Comparison of ENCODE assay signal across 21 cellular contexts in the genomic region with DNA sequence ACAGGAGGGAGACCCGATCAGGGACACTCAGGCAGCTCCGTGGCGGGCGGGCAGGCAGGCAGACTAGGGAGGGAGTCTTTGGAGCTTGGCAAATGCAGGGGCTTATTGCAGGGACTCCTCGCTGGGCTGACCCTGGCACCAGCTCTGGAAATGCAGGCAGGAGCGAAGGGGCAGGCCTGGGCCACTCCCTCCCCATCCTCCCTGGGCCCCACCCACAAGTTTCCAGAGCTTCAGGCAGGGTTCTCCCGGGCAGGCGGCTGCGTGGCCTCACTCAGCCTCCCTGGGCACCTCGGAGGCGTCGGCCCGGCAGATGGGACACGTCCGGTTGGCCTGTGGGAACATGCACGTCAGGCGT. TPM values are rescaled to one million over a fixed set of nuclear protein-coding genes. Genes with fewer than 3 reads are reported as not detected.
DNase-seq lines count a peak whose midpoint lies in the region; ATAC-seq, FAIRE-seq and TF ChIP-seq lines count a peak whose summit lies in the region.
"Had no signal": no experiment of that assay in that cellular context is flagged by ENCODE, and none has a peak within 500 bp of the region (broad histone marks: within the 10 kb centered on the region; RNA-seq: fewer than 3 reads in every experiment).

No MANE protein-coding gene starts in this region.

- no peak overlapping the region for H3K4me3 ChIP-seq in CD8-positive, alpha-beta T cell (ENCODE audit: low read depth, low read length)
- no peak overlapping the region for H3K4me3 ChIP-seq in kidney (ENCODE audit: low read length in 2 of 2)
- H3K4me3 ChIP-seq: adrenal gland, heart right ventricle, upper lobe of left lung had no signal

- no peaks in the 10 kb centered on the region for H3K27me3 Mint-ChIP-seq in T-helper 1 cell treated with Interleukin-12 subunit alpha and Interleukin-12 subunit beta and Interleukin-4 antibody, amounts not matched to agents 30 μg/mL and 1 μg/mL, for 36 hours (ENCODE audit: low read depth)
- H3K27me3 Mint-ChIP-seq in CD8-positive, alpha-beta T cell (ENCODE audit: low read depth) = no peaks in the 10 kb centered on the region
- no peaks in the 10 kb centered on the region for H3K27me3 Mint-ChIP-seq in activated CD8-positive, alpha-beta T cell treated with anti-CD3 and anti-CD28 coated beads for 36 hours

- peaks cover 34% of the 10 kb centered on the region for H3K36me3 Mint-ChIP-seq in T-helper 1 cell treated with Interleukin-12 subunit alpha and Interleukin-12 subunit beta and Interleukin-4 antibody, amounts not matched to agents 30 μg/mL and 1 μg/mL, for 36 hours (ENCODE audit: low read depth)
- peaks cover 51% of the 10 kb centered on the region for H3K36me3 Mint-ChIP-seq in CD8-positive, alpha-beta T cell
- H3K36me3 Mint-ChIP-seq in activated CD8-positive, alpha-beta T cell treated with anti-CD3 and anti-CD28 coated beads for 36 hours (ENCODE audit: low read depth) = peaks cover 32% of the 10 kb centered on the region

- POLR2A ChIA-PET in CD8-positive, alpha-beta T cell (lab: Charles Lee) = interaction anchor here (1.5 to 3.8 kb wide), 4 partner anchors 8 to 69 kb away, joined by 4 to 54 read pairs (median 16); a partner anchor contains a TSS
- POLR2A ChIA-PET in activated CD8-positive, alpha-beta T cell treated with anti-CD3 and anti-CD28 coated beads for 36 hours (lab: Charles Lee) = interaction anchor here (0.6 to 3.5 kb wide), 3 partner anchors 9 to 78 kb away, joined by 3 to 16 read pairs (median 3); a partner anchor contains a TSS

- intact Hi-C loops in CD8-positive, alpha-beta T cell (cut with DNase I, micrococcal nuclease) = loop anchor here in 1 of 2 experiments (2.0 kb wide), 2 partner anchors 46 to 68 kb away; no protein-coding TSS in a partner anchor
- intact Hi-C loops in activated CD8-positive, alpha-beta T cell treated with anti-CD3 and anti-CD28 coated beads for 36 hours (cut with micrococcal nuclease) = no loop called here
- intact Hi-C loops in kidney (cut with DNase I) = no loop called here

- H3K27me3 ChIP-seq in CD8-positive, alpha-beta T cell (ENCODE audit: insufficient read depth, low read length) = no peaks in the 10 kb centered on the region
- H3K27me3 ChIP-seq: adrenal gland, heart right ventricle, upper lobe of left lung had no signal

- H3K4me1 Mint-ChIP-seq in T-helper 1 cell treated with Interleukin-12 subunit alpha and Interleukin-12 subunit beta and Interleukin-4 antibody, amounts not matched to agents 30 μg/mL and 1 μg/mL, for 36 hours (ENCODE audit: low read depth) = peaks cover 20% of the 10 kb centered on the region
- H3K4me1 Mint-ChIP-seq in CD8-positive, alpha-beta T cell (ENCODE audit: low read depth) = peaks cover 49% of the 10 kb centered on the region
- peaks cover 42% of the 10 kb centered on the region for H3K4me1 Mint-ChIP-seq in activated CD8-positive, alpha-beta T cell treated with anti-CD3 and anti-CD28 coated beads for 36 hours (ENCODE audit: low read depth)

- TF ChIP-seq CTCF in CD8-positive, alpha-beta T cell (IDR thresholded peaks at IDR 0.05) = no peak
- no peak for TF ChIP-seq CTCF in activated CD8-positive, alpha-beta T cell treated with anti-CD3 and anti-CD28 coated beads for 36 hours (IDR thresholded peaks at IDR 0.05)
- TF ChIP-seq CTCF in kidney (IDR thresholded peaks at IDR 0.05; ENCODE audit: borderline replicate concordance, extremely low read depth, insufficient read depth) = no peak

- no peak for ATAC-seq in CD8-positive, alpha-beta T cell
- no peak for ATAC-seq in activated CD8-positive, alpha-beta T cell treated with anti-CD3 and anti-CD28 coated beads for 36 hours

- peaks cover 65% of the 10 kb centered on the region for H3K4me1 ChIP-seq in CD8-positive, alpha-beta T cell (ENCODE audit: insufficient read depth, low read length)
- peaks cover 0 to 10% of the 10 kb centered on the region in 2 donors for H3K4me1 ChIP-seq in kidney (ENCODE audit: control insufficient read depth in 1 of 2, insufficient read depth in 1 of 2, low read depth in 1 of 2, low read length in 2 of 2)

- H3K9ac ChIP-seq in kidney (ENCODE audit: low read length in 2 of 2) = no peak overlapping the region

- peaks cover 35% of the 10 kb centered on the region for H3K36me3 ChIP-seq in CD8-positive, alpha-beta T cell (ENCODE audit: insufficient read depth, low read length)
- H3K36me3 ChIP-seq in kidney (ENCODE audit: control insufficient read depth in 1 of 2, insufficient read depth in 2 of 2, low read length in 2 of 2) = peaks cover 15 to 27% of the 10 kb centered on the region in 2 donors

- peak overlapping the region; percentile 10 for H3K4me3 Mint-ChIP-seq in T-helper 1 cell treated with Interleukin-12 subunit alpha and Interleukin-12 subunit beta and Interleukin-4 antibody, amounts not matched to agents 30 μg/mL and 1 μg/mL, for 36 hours
- no peak overlapping the region for H3K4me3 Mint-ChIP-seq in CD8-positive, alpha-beta T cell
- H3K4me3 Mint-ChIP-seq in activated CD8-positive, alpha-beta T cell treated with anti-CD3 and anti-CD28 coated beads for 36 hours = no peak overlapping the region
- H3K4me3 Mint-ChIP-seq: CD14-positive monocyte, neural crest cell had no signal

- no peak overlapping the region for H3K27ac Mint-ChIP-seq in T-helper 1 cell treated with Interleukin-12 subunit alpha and Interleukin-12 subunit beta and Interleukin-4 antibody, amounts not matched to agents 30 μg/mL and 1 μg/mL, for 36 hours
- H3K27ac Mint-ChIP-seq in CD8-positive, alpha-beta T cell = peak overlapping the region; percentile 41
- H3K27ac Mint-ChIP-seq in activated CD8-positive, alpha-beta T cell treated with anti-CD3 and anti-CD28 coated beads for 36 hours = peak overlapping the region; percentile 72

- H3K27ac ChIP-seq in CD8-positive, alpha-beta T cell (ENCODE audit: low read depth, low read length) = no peak overlapping the region
- H3K27ac ChIP-seq in kidney (ENCODE audit: low read depth in 2 of 2, low read length in 2 of 2) = no peak overlapping the region
- H3K27ac ChIP-seq: 22Rv1, adrenal gland, upper lobe of left lung had no signal

- FAIRE-seq in kidney (lab: Jason Lieb, UNC) = no peak

- H3K9me3 ChIP-seq in CD8-positive, alpha-beta T cell (ENCODE audit: low read length) = no peaks in the 10 kb centered on the region
- no peaks in the 10 kb centered on the region for H3K9me3 ChIP-seq in kidney (ENCODE audit: control insufficient read depth in 1 of 2, low read length in 2 of 2)
- H3K9me3 ChIP-seq: adrenal gland, heart right ventricle, upper lobe of left lung had no signal

- no peaks in the 10 kb centered on the region for H3K9me3 Mint-ChIP-seq in T-helper 1 cell treated with Interleukin-12 subunit alpha and Interleukin-12 subunit beta and Interleukin-4 antibody, amounts not matched to agents 30 μg/mL and 1 μg/mL, for 36 hours
- H3K9me3 Mint-ChIP-seq in CD8-positive, alpha-beta T cell = no peaks in the 10 kb centered on the region
- no peaks in the 10 kb centered on the region for H3K9me3 Mint-ChIP-seq in activated CD8-positive, alpha-beta T cell treated with anti-CD3 and anti-CD28 coated beads for 36 hours
- H3K9me3 Mint-ChIP-seq: CD14-positive monocyte, neural crest cell had no signal

- CTCF ChIA-PET in CD8-positive, alpha-beta T cell (lab: Charles Lee) = interaction anchor here (1.5 to 3.3 kb wide), 4 partner anchors 11 to 81 kb away, joined by 3 to 37 read pairs (median 8); a partner anchor contains a TSS
- CTCF ChIA-PET in activated CD8-positive, alpha-beta T cell treated with anti-CD3 and anti-CD28 coated beads for 36 hours (lab: Charles Lee) = no interaction called here

- DNase-seq in T-helper 1 cell (no peak), kidney (peak; percentile 75), AML-193 (lab: John Stamatoyannopoulos, UW) (no peak), NCI-H774 (lab: John Stamatoyannopoulos, UW) (no peak), AG08396 (ENCODE audit: low spot score) (no peak)
- no peak for DNase-seq in CD8-positive, alpha-beta T cell
- DNase-seq in activated CD8-positive, alpha-beta T cell treated with anti-CD3 and anti-CD28 coated beads for 36 hours = no peak
- DNase-seq: adrenal gland; mesendoderm; NCI-H1436; NCI-H2227 treated with DMSO at 0.1 percent for 48 hours; SHP77; stimulated activated naive CD4-positive, alpha-beta T cell treated with Interleukin-2 at 50 U/mL for 16 hours; T-helper 9 cell; upper lobe of left lung had no signal

RNA-seq across cellular contexts. Expression of a gene that starts 8.5 kb away (rescaled TPM):
- total RNA-seq in CD8-positive, alpha-beta T cell = 100 to 1,000 TPM; 199 to 216 TPM
- total RNA-seq in activated CD8-positive, alpha-beta T cell treated with anti-CD3 and anti-CD28 coated beads for 36 hours = 10 to 100 TPM; 55.3 to 62.7 TPM
- total RNA-seq in kidney = 61.8 TPM
- polyA plus RNA-seq in kidney (ENCODE audit: insufficient read depth, low read depth, low replicate concordance) = 12.5 TPM

RNA-seq across cellular contexts. Expression of a gene that starts 20.4 kb away (rescaled TPM):
- total RNA-seq in CD8-positive, alpha-beta T cell = 1 to 10 TPM; 1.2 to 2.2 TPM
- under 1 TPM; 0.23 to 0.47 TPM for total RNA-seq in activated CD8-positive, alpha-beta T cell treated with anti-CD3 and anti-CD28 coated beads for 36 hours
- 4.2 TPM for total RNA-seq in kidney
- polyA plus RNA-seq in kidney (ENCODE audit: insufficient read depth, low read depth, low replicate concordance) = 8.0 TPM
- total RNA-seq: neural crest cell had no signal
- polyA plus RNA-seq: CD14-positive monocyte, fibroblast of lung had no signal
